ENCODE assay signal across 1 cellular context in the genomic region with DNA sequence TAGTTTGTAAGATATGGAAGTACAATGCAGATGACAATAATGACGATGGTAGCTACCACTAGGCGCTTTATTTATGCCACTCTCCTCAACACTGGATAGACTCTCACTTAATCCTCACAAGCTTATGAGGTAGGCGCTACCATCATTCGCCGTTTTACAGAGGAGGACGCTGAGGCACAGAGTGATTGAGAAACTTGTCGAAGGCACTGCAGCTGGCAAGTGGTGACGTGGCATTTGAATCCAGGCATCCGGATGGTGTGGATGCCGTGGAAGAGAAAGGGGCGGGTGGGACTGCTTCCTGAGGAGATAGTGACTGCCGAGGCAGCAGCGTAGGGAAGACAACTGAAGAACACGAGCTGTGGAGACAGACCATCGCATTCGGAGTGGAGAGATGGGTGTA.
TF ChIP-seq lines count a peak whose summit lies in the region.

No MANE protein-coding gene starts in this region.

TF ChIP-seq in HCT116, 20 proteins besides CTCF, POLR2A, EP300 and RAD21 (continued from another document):
- TF ChIP-seq EZH2phosphoT487 (IDR thresholded peaks at IDR 0.05; ENCODE audit: borderline replicate concordance) (no peak), TCF7L2 (IDR thresholded peaks at IDR 0.05; ENCODE audit: borderline replicate concordance, extremely low read depth, insufficient read depth, insufficient read length) (no peak), ZFX (IDR thresholded peaks at IDR 0.05) (no peak), FOSL1 (IDR thresholded peaks at IDR 0.05; ENCODE audit: low read depth) (no peak), CBX3 (IDR thresholded peaks at IDR 0.05; ENCODE audit: low read depth) (no peak), SP1 (IDR thresholded peaks at IDR 0.05; ENCODE audit: low read depth) (no peak), SRF (IDR thresholded peaks at IDR 0.05; ENCODE audit: low read depth) (no peak), ZNF274 (IDR thresholded peaks at IDR 0.05; ENCODE audit: low read depth, low read length) (no peak), ELF1 (IDR thresholded peaks at IDR 0.05; ENCODE audit: borderline replicate concordance, low read depth) (no peak), YY1 (IDR thresholded peaks at IDR 0.05; ENCODE audit: extremely low read depth, insufficient replicate concordance, low read depth, low read length) (no peak)
- TF ChIP-seq, protein P1, sequence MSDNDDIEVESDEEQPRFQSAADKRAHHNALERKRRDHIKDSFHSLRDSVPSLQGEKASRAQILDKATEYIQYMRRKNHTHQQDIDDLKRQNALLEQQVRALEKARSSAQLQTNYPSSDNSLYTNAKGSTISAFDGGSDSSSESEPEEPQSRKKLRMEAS (IDR thresholded peaks at IDR 0.05) = no peak
